Comparison of ENCODE assay signal across 6 cellular contexts in the genomic region with DNA sequence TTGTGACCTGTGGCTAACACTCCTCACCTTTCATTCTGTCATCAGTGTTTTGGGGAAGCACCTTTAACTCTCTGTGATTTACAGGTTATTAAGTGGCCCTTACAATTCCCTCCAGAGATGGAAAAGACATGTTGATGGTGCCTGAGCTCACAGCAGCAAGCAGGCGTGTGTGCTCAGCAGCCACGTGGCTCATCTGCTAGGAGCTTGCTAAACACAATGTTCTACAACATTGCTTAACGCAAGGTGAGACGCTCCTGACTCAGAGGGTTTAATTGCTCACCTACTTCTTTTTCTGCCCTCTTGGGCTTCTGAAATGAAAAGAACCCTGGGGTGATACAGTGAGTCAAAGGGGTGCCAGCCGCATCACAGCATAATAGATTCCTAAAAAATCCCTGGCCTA. TPM values are rescaled to one million over a fixed set of nuclear protein-coding genes. Genes with fewer than 3 reads are reported as not detected.
DNase-seq lines count a peak whose midpoint lies in the region; FAIRE-seq and TF ChIP-seq lines count a peak whose summit lies in the region.
"Not testable (repeated sequence)": the region's sequence is repeated elsewhere in the genome, so short reads cannot be mapped to it uniquely, and the experiment has no call there.

No MANE protein-coding gene starts in this region.

- WGBS in GM23248 (ENCODE audit: low coverage in 1 of 2, low lambda C conversion rate in 2 of 2, missing lambda C conversion rate in 2 of 2), 2 experiments, result 5 to 8% methylated on average over 2 to 3 of the region's 5 CpGs
- WGBS in mammary epithelial cell (ENCODE audit: low coverage, missing lambda C conversion rate), result 83% methylated on average over 1 of the region's 5 CpGs

- H3K79me2 ChIP-seq in GM23248 (ENCODE audit: insufficient read depth); mammary epithelial cell (ENCODE audit: insufficient read depth, low read length); keratinocyte (ENCODE audit: control insufficient read depth, insufficient read depth, low read length): not testable (repeated sequence)

- not testable (repeated sequence) for TF ChIP-seq CTCF in mammary epithelial cell (conservative IDR thresholded peaks at IDR 0.05 in 1 of 2, IDR thresholded peaks at IDR 0.05 in 1 of 2; ENCODE audit: extremely low read depth in 1 of 2, insufficient read depth in 1 of 2, low read depth in 1 of 2, low read length in 2 of 2); epithelial cell of esophagus (IDR thresholded peaks at IDR 0.05; ENCODE audit: insufficient read depth, low read depth, low read length, missing control alignments); keratinocyte (optimal IDR thresholded peaks at IDR 0.05 in 1 of 3, IDR thresholded peaks at IDR 0.05 in 1 of 3, conservative IDR thresholded peaks at IDR 0.05 in 1 of 3; ENCODE audit: extremely low read depth in 1 of 3, insufficient read depth in 2 of 3, low read length in 3 of 3)

- DNase-seq in GM23248 (peak; percentile 25), mammary epithelial cell (peak; percentile 86), epithelial cell of esophagus (ENCODE audit: low read depth) (peak; percentile 71), keratinocyte (ENCODE audit: low read depth, low spot score) (peak; percentile 13), renal cortical epithelial cell (ENCODE audit: low read depth) (peak; percentile 46)
- DNase-seq in activated CD8-positive, alpha-beta memory T cell treated with anti-CD3 and anti-CD28 coated beads, Interleukin-2, amount 50 U/mL, for 48 hours, result peak; percentile 48

- H3K4me3 ChIP-seq in GM23248; mammary epithelial cell (replicated peaks in 1 of 3; ENCODE audit: insufficient read depth in 1 of 3, low read depth in 2 of 3, low read length in 3 of 3); epithelial cell of esophagus (ENCODE audit: low read length); keratinocyte (ENCODE audit: control insufficient read depth in 2 of 3, extremely low read depth in 1 of 3, insufficient read depth in 2 of 3, low read depth in 1 of 3, low read length in 3 of 3): not testable (repeated sequence)

- not testable (repeated sequence) for H2AFZ ChIP-seq in GM23248; mammary epithelial cell (ENCODE audit: low read depth, low read length); keratinocyte (ENCODE audit: control insufficient read depth, low read length)

- not testable (repeated sequence) for BruUV-seq in mammary epithelial cell (replicated peaks; lab: Mats Ljungman, UMichigan)

- not testable (repeated sequence) for H3K9me2 ChIP-seq in GM23248 (ENCODE audit: insufficient read depth)

- H3K27ac ChIP-seq in GM23248, result peak overlapping the region; percentile 81
- H3K27ac ChIP-seq in mammary epithelial cell (ENCODE audit: insufficient read depth, low read depth, low read length); keratinocyte (ENCODE audit: control insufficient read depth, insufficient read depth, low read length): not testable (repeated sequence)

- peak overlapping the region; percentile 65 for H3K9ac ChIP-seq in GM23248
- not testable (repeated sequence) for H3K9ac ChIP-seq in mammary epithelial cell (ENCODE audit: insufficient read depth, low read length); keratinocyte (ENCODE audit: control insufficient read depth, extremely low read depth, insufficient read depth, low read length)

- not testable (repeated sequence) for H3F3A ChIP-seq in GM23248 (ENCODE audit: insufficient read depth)

- not testable (repeated sequence) for H3K4me2 ChIP-seq in GM23248 (ENCODE audit: unreplicated experiment); mammary epithelial cell (ENCODE audit: insufficient read depth, low read depth, low read length); keratinocyte (ENCODE audit: control insufficient read depth, extremely low read depth, insufficient read depth, low read depth, low read length)

- CTCF ChIA-PET in mammary epithelial cell (lab: Charles Lee; ENCODE audit: low non-redundant PET), result not testable (repeated sequence)

- not testable (repeated sequence) for H4K20me1 ChIP-seq in GM23248 (ENCODE audit: insufficient read depth); mammary epithelial cell (ENCODE audit: insufficient read depth, low read length); keratinocyte (ENCODE audit: control insufficient read depth, extremely low read depth, insufficient read depth, low read length)

- not testable (repeated sequence) for H3K4me1 ChIP-seq in GM23248 (ENCODE audit: insufficient read depth); mammary epithelial cell (ENCODE audit: insufficient read depth, low read length); keratinocyte (ENCODE audit: control insufficient read depth, extremely low read depth, insufficient read depth, low read length)

- not testable (repeated sequence) for H3K36me3 ChIP-seq in GM23248 (ENCODE audit: low read depth); mammary epithelial cell (ENCODE audit: insufficient read depth, low read length); keratinocyte (ENCODE audit: control insufficient read depth in 2 of 2, extremely low read depth in 1 of 2, insufficient read depth in 2 of 2, low read length in 2 of 2)

- in situ Hi-C loops in GM23248 (cut with MboI); mammary epithelial cell (cut with MboI; ENCODE audit: low sequenced_read_pairs in 2 of 2): not testable (repeated sequence)

- not testable (repeated sequence) for FAIRE-seq in keratinocyte (lab: Jason Lieb, UNC)

- intact Hi-C loops in mammary epithelial cell (cut with micrococcal nuclease), result not testable (repeated sequence)

- not testable (repeated sequence) for H3K27me3 ChIP-seq in GM23248 (replicated peaks; ENCODE audit: insufficient read depth); mammary epithelial cell (ENCODE audit: insufficient read depth, low read length); keratinocyte (ENCODE audit: control insufficient read depth, extremely low read depth, insufficient read depth, low read length)

- H3K9me3 ChIP-seq in GM23248 (ENCODE audit: low read depth); mammary epithelial cell (replicated peaks; ENCODE audit: insufficient read depth, low read length); keratinocyte (ENCODE audit: control insufficient read depth, low read depth, low read length): not testable (repeated sequence)

- H3K9me1 ChIP-seq in keratinocyte (ENCODE audit: control insufficient read depth, extremely low read depth, insufficient read depth, low read length), result not testable (repeated sequence)

- dilution Hi-C loops in mammary epithelial cell (cut with HindIII; ENCODE audit: low sequenced_read_pairs); keratinocyte (cut with MboI; ENCODE audit: extremely low pct_ligation_motif_present, low sequenced_read_pairs): not testable (repeated sequence)

RNA-seq across cellular contexts. Expression of gene RABL2A, which starts 6.1 kb away (rescaled TPM):
- 4.3 and 5.4 TPM in 2 replicates for total RNA-seq in GM23248 (2014; rRNA removed; shearing (Covaris generic))
- 6.5 and 9.7 TPM in 2 replicates for polyA plus RNA-seq in GM23248 (2016; fragmentation: Nextera tagmentation; extraction: Ambion mirVana)
- total RNA-seq in mammary epithelial cell, result 10 to 100 TPM in 1 of 2 donors, 1 to 10 TPM in 1; 7.3 to 14.1 TPM
- polyA plus RNA-seq in mammary epithelial cell, result 10.6 TPM
- polyA minus RNA-seq in mammary epithelial cell, result 42.7 TPM
- polyA plus RNA-seq in keratinocyte, result 6.7 to 10.0 TPM (median 7.6 TPM) in 3 replicates
- polyA plus RNA-seq in keratinocyte (2011; ENCODE audit: low read depth), result 5.6 TPM
- 3.7 and 3.9 TPM in 2 replicates for polyA plus RNA-seq in keratinocyte (2011; cell fraction: cytosol; rRNA removed)
- 22.8 and 25.8 TPM in 2 replicates for polyA plus RNA-seq in keratinocyte (2011; cell fraction: nucleus; rRNA removed)
- polyA plus RNA-seq in keratinocyte (2012; ENCODE audit: low replicate concordance), result 3.6 and 5.7 TPM in 2 replicates
- polyA minus RNA-seq in keratinocyte, result 4.1 to 14.7 TPM (median 14.7 TPM) in 3 replicates
- polyA minus RNA-seq in keratinocyte (2011; cell fraction: cytosol; rRNA and poly(A)+ RNA removed), result 7.1 TPM
- polyA minus RNA-seq in keratinocyte (2011; cell fraction: nucleus; rRNA and poly(A)+ RNA removed), result 7.1 and 7.8 TPM in 2 replicates
- 3.5 and 21.3 TPM in 2 replicates for total RNA-seq in renal cortical epithelial cell

Comparison
In these comparisons a context has a peak if more than half of its experiments do, and no peak if none do; other contexts are left out.
1. DNase-seq: peak in every context shown above with its lines; median percentile 86 in mammary epithelial cell; 71 in epithelial cell of esophagus; 48 in activated CD8-positive, alpha-beta memory T cell treated with anti-CD3 and anti-CD28 coated beads, Interleukin-2, amount 50 U/mL, for 48 hours; 46 in renal cortical epithelial cell; 25 in GM23248; 13 in keratinocyte.